Comparison of ENCODE assay signal across 8 cellular contexts in the genomic region with DNA sequence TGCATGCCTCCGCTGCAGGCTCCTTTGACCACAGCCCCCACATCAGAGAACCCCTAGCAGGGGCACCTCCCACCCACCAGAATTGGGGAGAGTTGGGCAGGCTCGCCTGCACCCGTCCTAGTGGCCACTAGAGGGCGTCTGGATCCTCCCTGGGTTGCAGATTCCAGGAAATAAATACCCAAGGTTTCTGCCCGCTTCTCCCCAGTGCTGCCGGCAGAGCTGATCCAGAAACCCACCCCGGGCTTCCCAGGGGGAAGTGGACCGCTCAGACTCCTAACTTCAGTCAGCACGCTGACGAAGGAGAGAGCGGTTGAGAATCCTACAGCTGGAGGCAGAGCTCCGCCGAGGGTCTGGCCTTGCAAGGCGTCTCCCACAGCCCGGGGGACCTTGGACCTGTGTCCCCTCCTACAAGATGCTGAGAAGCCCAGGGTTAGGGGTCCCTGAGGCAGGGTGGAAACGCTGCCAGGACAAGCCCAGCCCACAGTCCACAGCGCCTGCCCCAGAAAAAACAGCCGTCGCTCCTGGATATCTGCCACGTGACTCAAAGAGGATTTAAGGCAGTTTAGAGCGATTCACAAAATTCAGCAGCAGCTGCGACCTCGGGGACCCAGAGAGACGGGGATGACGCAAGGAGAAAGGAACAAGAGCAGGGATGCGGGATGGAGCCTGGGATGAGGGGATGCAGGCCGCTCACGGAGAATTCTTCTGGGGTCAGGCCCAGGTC.
DNase-seq lines count a peak whose midpoint lies in the region; ATAC-seq lines count a peak whose summit lies in the region.

No MANE protein-coding gene starts in this region.

- peak overlapping the region; percentile 69 for H3K27ac ChIP-seq in cingulate gyrus (ENCODE audit: low read depth, low read length)

- ATAC-seq in GM21390 (IDR thresholded peaks at IDR 0.05; ENCODE audit: unreplicated experiment) = peak; percentile 69

- DNase-seq in COLO668 (lab: John Stamatoyannopoulos, UW; ENCODE audit: unreplicated experiment) (peak; percentile 13), NCI-H1092 (lab: John Stamatoyannopoulos, UW) (peak; percentile 14), left kidney (ENCODE audit: low read depth, low spot score) (peak; percentile 87), NCI-H1048 (lab: John Stamatoyannopoulos, UW) (no peak)
- peak; percentile 36 for DNase-seq in activated CD4-positive, alpha-beta T cell treated with anti-CD3 and anti-CD28 coated beads for 1 hour
- peak; percentile 29 to 47 (median 32) for DNase-seq in stimulated activated CD4-positive, alpha-beta T cell treated with anti-CD3 and anti-CD28 coated beads, Interleukin-1b, Interleukin-23, amount 100 ng/mL, for 24 hours (ENCODE audit: low read depth in 4 of 4, low spot score in 1 of 4)
